Comparison of ENCODE assay signal across 28 cellular contexts in the genomic region with DNA sequence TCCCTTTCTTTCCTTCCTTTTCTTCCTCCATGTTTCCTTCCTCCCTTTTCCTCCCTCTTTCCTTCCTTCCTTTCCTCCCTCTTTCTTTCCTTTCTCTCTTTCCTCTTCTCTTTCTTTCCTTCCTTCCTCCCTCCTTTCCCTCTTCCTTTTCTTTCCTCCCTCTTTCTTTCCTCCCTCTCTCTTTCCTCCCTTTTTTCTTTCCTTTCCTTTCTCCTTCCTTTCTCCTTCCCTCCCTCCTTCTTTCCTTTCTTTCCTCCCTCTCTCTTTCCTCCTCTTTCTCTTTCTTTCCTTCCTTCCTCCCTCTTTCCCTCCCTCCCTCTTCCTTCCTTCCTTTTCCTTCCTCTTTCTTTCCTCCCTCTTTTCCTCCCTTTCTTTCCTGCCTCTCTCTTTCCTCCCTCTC.
"Had no signal": no experiment of that assay in that cellular context is flagged by ENCODE, and none has a peak within 500 bp of the region (broad histone marks: within the 10 kb centered on the region; RNA-seq: fewer than 3 reads in every experiment).

No MANE protein-coding gene starts in this region.

- H3K79me2 ChIP-seq: parathyroid adenoma had no signal

- H3K4me2 ChIP-seq: neural progenitor cell, smooth muscle cell had no signal

- H2AFZ ChIP-seq: neural progenitor cell, parathyroid adenoma had no signal

- H3K4me1 ChIP-seq: neural progenitor cell, parathyroid adenoma, psoas muscle, spleen, suprapubic skin, testis, tibial artery, transverse colon, upper lobe of right lung, uterus had no signal

- H3K9me3 ChIP-seq: ovary, psoas muscle, suprapubic skin, testis, transverse colon, upper lobe of right lung, uterus had no signal

- H3K4me3 ChIP-seq: neural progenitor cell, ovary, psoas muscle, skin epidermis, smooth muscle cell, spleen, suprapubic skin, testis, tibial artery, transverse colon, upper lobe of right lung, uterus had no signal

- DNase-seq: natural killer cell; occipital lobe; ovary; posterior cingulate gyrus; psoas muscle; right cardiac atrium; spleen; stimulated activated CD4-positive, alpha-beta T cell treated with anti-CD3 and anti-CD28 coated beads, Interleukin-12 subunit alpha, Interleukin-12 subunit beta, amount 100 ng/mL, for 4 hours; stimulated activated CD4-positive, alpha-beta T cell treated with anti-CD3 and anti-CD28 coated beads, Interleukin-1b, Interleukin-23, amount 100 ng/mL, for 48 hours; stimulated activated CD4-positive, alpha-beta T cell treated with anti-CD3 and anti-CD28 coated beads, Interleukin-4, amount 100 ng/mL, for 1 hour; stimulated activated CD4-positive, alpha-beta T cell treated with anti-CD3 and anti-CD28 coated beads, Interleukin-4, amount 100 ng/mL, for 4 hours; stimulated activated CD8-positive, alpha-beta memory T cell treated with anti-CD3 and anti-CD28 coated beads, Interleukin-4, amount 100 ng/mL, for 48 hours; stimulated activated naive CD4-positive, alpha-beta T cell; stimulated activated naive CD8-positive, alpha-beta T cell treated with anti-CD3 and anti-CD28 coated beads, Interleukin-15, amount 100 ng/mL, for 72 hours; stimulated activated naive CD8-positive, alpha-beta T cell treated with anti-CD3 and anti-CD28 coated beads, Interleukin-15, Interleukin-2, amounts not matched to agents 100 U/mL and 50 U/mL, for 24 hours; substantia nigra; testis; tibial artery; transverse colon; upper lobe of right lung; uterus had no signal

- ATAC-seq: natural killer cell; psoas muscle; right cardiac atrium; sciatic nerve; stimulated activated memory B cell treated with anti-CD40 and anti-IgM and Interleukin-4, amounts not matched to agents 10 μg/mL and 1 μg/mL and 100 μg/mL, for 72 hours; stimulated activated naive CD8-positive, alpha-beta T cell treated with anti-CD3 and anti-CD28 coated beads, Interleukin-15, amount 100 ng/mL, for 72 hours; stimulated activated naive CD8-positive, alpha-beta T cell treated with anti-CD3 and anti-CD28 coated beads, Interleukin-15, Interleukin-2, amounts not matched to agents 100 U/mL and 50 U/mL, for 24 hours; upper lobe of right lung had no signal

- H3K27ac ChIP-seq: neural progenitor cell, ovary, parathyroid adenoma, psoas muscle, skin epidermis, spleen, suprapubic skin, testis, tibial artery, transverse colon, upper lobe of right lung, uterus had no signal

- H3K27me3 ChIP-seq: neural progenitor cell, ovary, spleen, suprapubic skin, testis, tibial artery, transverse colon, upper lobe of right lung, uterus had no signal

- H3K9ac ChIP-seq: neural progenitor cell, parathyroid adenoma had no signal

- H3K36me3 ChIP-seq: neural progenitor cell, ovary, spleen, suprapubic skin, tibial artery, transverse colon, upper lobe of right lung, uterus had no signal
